ENCODE assay signal across 9 cellular contexts in genomic region chr17:42563543-42563942, GRCh38. TPM values are rescaled to one million over a fixed set of nuclear protein-coding genes. Genes with fewer than 3 reads are reported as not detected.
DNase-seq lines count a peak whose midpoint lies in the region; ATAC-seq and TF ChIP-seq lines count a peak whose summit lies in the region.
"Had no signal": no experiment of that assay in that cellular context is flagged by ENCODE, and none has a peak within 500 bp of the region (broad histone marks: within the 10 kb centered on the region; RNA-seq: fewer than 3 reads in every experiment).

No MANE protein-coding gene starts in this region.

- TF ChIP-seq CTCF in thyroid gland (IDR thresholded peaks at IDR 0.05): peak in 3 of 6 experiments; percentile 17 to 36 (median 33)

- H3K4me3 ChIP-seq in iPS-15b (ENCODE audit: low read depth, low read length): peak overlapping the region; percentile 37
- no peak overlapping the region for H3K4me3 ChIP-seq in thyroid gland (replicated peaks in 1 of 3)

- H3K27me3 Mint-ChIP-seq in activated naive CD4-positive, alpha-beta T cell treated with anti-CD3 and anti-CD28 coated beads for 36 hours (ENCODE audit: low read depth): no peaks in the 10 kb centered on the region
- no peaks in the 10 kb centered on the region for H3K27me3 Mint-ChIP-seq in T-helper 17 cell

- ATAC-seq in T-helper 17 cell (no peak), HG02588 (IDR thresholded peaks at IDR 0.05; ENCODE audit: unreplicated experiment) (no peak), HG03159 (IDR thresholded peaks at IDR 0.05; ENCODE audit: unreplicated experiment) (no peak)

- peaks cover 10% of the 10 kb centered on the region for H3K4me1 ChIP-seq in iPS-15b (ENCODE audit: control insufficient read depth, insufficient read depth, low read length)
- H3K4me1 ChIP-seq in thyroid gland: peaks cover 42 to 43% of the 10 kb centered on the region in 2 donors

- no peaks in the 10 kb centered on the region for H3K27me3 ChIP-seq in iPS-15b (ENCODE audit: control insufficient read depth, insufficient read depth, low read length)
- H3K27me3 ChIP-seq in thyroid gland: no peaks in the 10 kb centered on the region

- DNase-seq in activated naive CD4-positive, alpha-beta T cell treated with anti-CD3 and anti-CD28 coated beads for 36 hours: no peak
- DNase-seq in activated naive CD4-positive, alpha-beta T cell treated with anti-CD3 and anti-CD28 coated beads, Interleukin-2, amount 50 U/mL, for 16 hours: no peak
- no peak for DNase-seq in T-helper 17 cell
- DNase-seq in thyroid gland: peak; percentile 81 to 84
- DNase-seq in NCI-H128 (lab: John Stamatoyannopoulos, UW; ENCODE audit: unreplicated experiment): no peak
- DNase-seq: NCI-H524 treated with DMSO at 0.1 percent for 48 hours had no signal

- H3K27ac ChIP-seq in thyroid gland: peak overlapping the region; percentile 26 to 69 (median 58)

- no peaks in the 10 kb centered on the region for H3K9me3 Mint-ChIP-seq in activated naive CD4-positive, alpha-beta T cell treated with anti-CD3 and anti-CD28 coated beads for 36 hours

- no peaks in the 10 kb centered on the region for H3K9me3 ChIP-seq in T-helper 17 cell (ENCODE audit: control insufficient read depth, low read length, poor library complexity, severe bottlenecking)
- H3K9me3 ChIP-seq in iPS-15b (ENCODE audit: control insufficient read depth, insufficient read depth, low read length): no peaks in the 10 kb centered on the region
- H3K9me3 ChIP-seq in thyroid gland: no peaks in the 10 kb centered on the region

- no peak for TF ChIP-seq POLR2A in thyroid gland (IDR thresholded peaks at IDR 0.05)

- H3K4me1 Mint-ChIP-seq in activated naive CD4-positive, alpha-beta T cell treated with anti-CD3 and anti-CD28 coated beads for 36 hours (ENCODE audit: low read depth): peaks cover 45% of the 10 kb centered on the region
- H3K4me1 Mint-ChIP-seq in T-helper 17 cell: peaks cover 23% of the 10 kb centered on the region

- H3K27ac Mint-ChIP-seq in activated naive CD4-positive, alpha-beta T cell treated with anti-CD3 and anti-CD28 coated beads for 36 hours: no peak overlapping the region
- peak overlapping the region; percentile 94 for H3K27ac Mint-ChIP-seq in T-helper 17 cell

- CTCF ChIA-PET in activated naive CD4-positive, alpha-beta T cell treated with anti-CD3 and anti-CD28 coated beads for 36 hours (lab: Charles Lee): interaction anchor here (0.9 kb wide), 1 partner anchor 10 kb away, joined by 3 read pairs; no protein-coding TSS in a partner anchor

- H3K36me3 ChIP-seq in iPS-15b (ENCODE audit: control insufficient read depth, insufficient read depth, low read length) (peaks cover 22% of the 10 kb centered on the region), thyroid gland (peaks cover 18% of the 10 kb centered on the region in 2 donors)

- H3K4me3 Mint-ChIP-seq in activated naive CD4-positive, alpha-beta T cell treated with anti-CD3 and anti-CD28 coated beads for 36 hours: peak overlapping the region; percentile 86
- H3K4me3 Mint-ChIP-seq in T-helper 17 cell: peak overlapping the region; percentile 56

- intact Hi-C loops in activated naive CD4-positive, alpha-beta T cell treated with anti-CD3 and anti-CD28 coated beads for 36 hours (cut with micrococcal nuclease): loop anchor here (2.0 kb wide), 1 partner anchor 13 kb away; the partner anchor contains the start of gene PSMC3IP
- intact Hi-C loops in thyroid gland (cut with DNase I): no loop called here

- peak overlapping the region; percentile 24 for H3K9ac ChIP-seq in iPS-15b (ENCODE audit: low read depth, low read length)

- peaks cover 10% of the 10 kb centered on the region for H3K36me3 Mint-ChIP-seq in activated naive CD4-positive, alpha-beta T cell treated with anti-CD3 and anti-CD28 coated beads for 36 hours (ENCODE audit: low read depth)
- H3K36me3 Mint-ChIP-seq in T-helper 17 cell (ENCODE audit: low read depth): no peaks in the 10 kb centered on the region

- 6 to 29% methylated on average over 1 of the region's 1 CpG for WGBS in thyroid gland, 2 donors

RNA-seq across cellular contexts. Expression of gene COASY, which starts 1.6 kb away (rescaled TPM):
- 10 to 100 TPM; 93.3 to 93.6 TPM for total RNA-seq in activated naive CD4-positive, alpha-beta T cell treated with anti-CD3 and anti-CD28 coated beads for 36 hours
- 10 to 100 TPM; 39.1 to 49.4 TPM for total RNA-seq in T-helper 17 cell
- total RNA-seq in thyroid gland: 10 to 100 TPM; 32.7 to 60.9 (median 48.7) TPM

RNA-seq across cellular contexts. Expression of gene MLX, which starts 3.4 kb away (rescaled TPM):
- 10 to 100 TPM; 22.1 to 24.7 TPM for total RNA-seq in activated naive CD4-positive, alpha-beta T cell treated with anti-CD3 and anti-CD28 coated beads for 36 hours
- total RNA-seq in T-helper 17 cell (10 to 100 TPM; 33.1 to 36.1 TPM), thyroid gland (10 to 100 TPM; 47.0 to 62.8 (median 52.9) TPM)

RNA-seq across cellular contexts. Expression of gene HSD17B1, which starts 10.8 kb away (rescaled TPM):
- under 1 TPM; 0.26 to 0.67 TPM for total RNA-seq in activated naive CD4-positive, alpha-beta T cell treated with anti-CD3 and anti-CD28 coated beads for 36 hours
- total RNA-seq in T-helper 17 cell (1 to 10 TPM in 1 of 2 donors, under 1 TPM in 1; 0.90 to 1.2 TPM), thyroid gland (1 to 10 TPM in 2 of 4 donors, under 1 TPM in 2; 0.21 to 4.1 (median 1.3) TPM)

RNA-seq across cellular contexts. Expression of gene PSMC3IP, which starts 14.0 kb away (rescaled TPM):
- total RNA-seq in activated naive CD4-positive, alpha-beta T cell treated with anti-CD3 and anti-CD28 coated beads for 36 hours: 10 to 100 TPM; 38.6 to 42.2 TPM
- total RNA-seq in T-helper 17 cell (1 to 10 TPM; 2.4 to 2.6 TPM), thyroid gland (1 to 10 TPM; 1.4 to 5.8 (median 4.5) TPM)

RNA-seq across cellular contexts. Expression of gene NAGLU, which starts 27.5 kb away (rescaled TPM):
- total RNA-seq in activated naive CD4-positive, alpha-beta T cell treated with anti-CD3 and anti-CD28 coated beads for 36 hours: 10 to 100 TPM; 11.1 to 11.9 TPM
- total RNA-seq in T-helper 17 cell: 10 to 100 TPM; 12.5 to 13.2 TPM
- 100 to 1,000 TPM in 2 of 4 donors, 10 to 100 TPM in 2; 56.7 to 140 (median 101) TPM for total RNA-seq in thyroid gland

Comparison
In these comparisons a context has a peak if more than half of its experiments do, and no peak if none do; other contexts are left out.
1. DNase-seq: peak in thyroid gland (2 of 2); none in activated naive CD4-positive, alpha-beta T cell treated with anti-CD3 and anti-CD28 coated beads for 36 hours (single experiment), activated naive CD4-positive, alpha-beta T cell treated with anti-CD3 and anti-CD28 coated beads, Interleukin-2, amount 50 U/mL, for 16 hours (single experiment), T-helper 17 cell (0 of 3) and NCI-H128 (single experiment).